In the genomic region with DNA sequence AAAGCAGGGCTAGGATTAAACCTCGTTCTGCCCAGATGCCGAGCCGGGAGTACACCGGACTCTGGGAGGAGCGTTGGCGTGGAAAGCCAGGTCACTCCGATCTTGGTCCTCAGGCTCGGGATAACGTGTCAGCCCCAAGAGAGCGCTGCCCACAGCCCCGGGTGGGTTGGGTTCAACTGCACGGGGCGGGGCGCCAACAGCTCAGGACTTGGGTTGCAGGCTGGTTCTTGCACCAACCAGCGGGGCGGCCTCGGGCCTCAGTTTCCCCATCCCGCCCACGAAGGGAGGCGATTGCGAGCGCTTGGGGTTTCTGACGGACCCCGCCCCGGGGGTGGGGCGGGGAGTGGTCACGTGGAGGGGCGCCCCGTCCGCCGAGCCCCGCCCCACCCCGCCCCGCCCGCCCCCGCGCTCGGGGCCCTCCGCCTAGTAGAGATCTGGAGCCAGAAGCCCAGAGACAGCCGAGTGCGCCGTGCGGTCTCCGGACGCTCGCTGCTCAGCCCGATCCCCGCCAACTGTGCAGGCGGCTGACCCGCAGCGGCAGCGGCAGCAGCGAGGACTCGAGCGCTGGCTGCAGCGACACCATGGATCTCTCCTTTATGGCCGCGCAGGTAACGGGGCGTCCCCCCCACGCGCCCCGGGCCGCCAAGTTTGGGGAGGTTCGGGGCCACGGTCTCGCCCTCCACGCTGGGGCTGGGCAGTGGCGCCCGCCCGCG, we compare ENCODE assay signal across 7 cellular contexts. TPM values are rescaled to one million over a fixed set of nuclear protein-coding genes. Genes with fewer than 3 reads are reported as not detected.
A peak's percentile ranks its signal among the peaks of the same experiment; 100 is the strongest.
DNase-seq lines count a peak whose midpoint lies in the region; ATAC-seq and TF ChIP-seq lines count a peak whose summit lies in the region.

A gene (plus strand): TSS at position 443 of the 713 bp plus-strand sequence. CDS start 139 bp downstream, at position 582.

- H3K4me1 Mint-ChIP-seq in activated CD8-positive, alpha-beta memory T cell treated with anti-CD3 and anti-CD28 coated beads, Interleukin-2, amount 10 ng/mL, durations not matched to agents 7 days and 5 days = peaks cover 4% of the 10 kb centered on the region

- CTCF ChIA-PET in activated CD8-positive, alpha-beta memory T cell treated with anti-CD3 and anti-CD28 coated beads, Interleukin-2, amount 10 ng/mL, durations not matched to agents 7 days and 5 days (lab: Charles Lee) = no interaction called here

- no peaks in the 10 kb centered on the region for H3K9me3 Mint-ChIP-seq in activated CD8-positive, alpha-beta memory T cell treated with anti-CD3 and anti-CD28 coated beads, Interleukin-2, amount 10 ng/mL, durations not matched to agents 7 days and 5 days (ENCODE audit: low read depth)

- H3K27ac Mint-ChIP-seq in activated CD8-positive, alpha-beta memory T cell treated with anti-CD3 and anti-CD28 coated beads, Interleukin-2, amount 10 ng/mL, durations not matched to agents 7 days and 5 days = no peak within 1 kb of the TSS

- ATAC-seq in GM18498 (IDR thresholded peaks at IDR 0.05; ENCODE audit: unreplicated experiment) (peak; percentile 61), mucosa of descending colon (peak; percentile 85), HG02763 (IDR thresholded peaks at IDR 0.05; ENCODE audit: unreplicated experiment) (no peak)
- peak; percentile 57 for ATAC-seq in activated CD8-positive, alpha-beta memory T cell treated with anti-CD3 and anti-CD28 coated beads, Interleukin-2, amount 10 ng/mL, durations not matched to agents 7 days and 5 days

- H3K36me3 Mint-ChIP-seq in activated CD8-positive, alpha-beta memory T cell treated with anti-CD3 and anti-CD28 coated beads, Interleukin-2, amount 10 ng/mL, durations not matched to agents 7 days and 5 days = no peaks in the 10 kb centered on the region

- no peak for TF ChIP-seq CTCF in mucosa of descending colon (IDR thresholded peaks at IDR 0.05)

- peak within 1 kb of the TSS; percentile 26 for H3K4me3 ChIP-seq in mucosa of descending colon

- H3K27me3 Mint-ChIP-seq in activated CD8-positive, alpha-beta memory T cell treated with anti-CD3 and anti-CD28 coated beads, Interleukin-2, amount 10 ng/mL, durations not matched to agents 7 days and 5 days = peaks cover 58% of the 10 kb centered on the region

- no peaks in the 10 kb centered on the region for H3K9me3 ChIP-seq in mucosa of descending colon

- H3K4me3 Mint-ChIP-seq in activated CD8-positive, alpha-beta memory T cell treated with anti-CD3 and anti-CD28 coated beads, Interleukin-2, amount 10 ng/mL, durations not matched to agents 7 days and 5 days = peak within 1 kb of the TSS; percentile 44

- DNase-seq in NCI-H146 (lab: John Stamatoyannopoulos, UW) = peak; percentile 63
- DNase-seq in activated CD8-positive, alpha-beta memory T cell treated with anti-CD3 and anti-CD28 coated beads, Interleukin-2, amount 10 ng/mL, durations not matched to agents 7 days and 5 days = no peak
- peak; percentile 30 for DNase-seq in epidermal melanocyte (ENCODE audit: insufficient read length, low spot score)
- DNase-seq in mucosa of descending colon = peak; percentile 60 to 72 (median 66)
- DNase-seq in stimulated activated CD8-positive, alpha-beta memory T cell treated with anti-CD3 and anti-CD28 coated beads, Interleukin-4, amount 100 ng/mL, for 24 hours (ENCODE audit: low read depth) = peak; percentile 28

- H3K36me3 ChIP-seq in mucosa of descending colon (ENCODE audit: low read depth) = no peaks in the 10 kb centered on the region

- peaks cover 11% of the 10 kb centered on the region for H3K4me1 ChIP-seq in mucosa of descending colon (ENCODE audit: low read depth)

- intact Hi-C loops in mucosa of descending colon (cut with DNase I, micrococcal nuclease) = no loop called here

RNA-seq across cellular contexts. Expression of the gene that starts here (rescaled TPM):
- under 1 TPM; 0.20 to 0.33 TPM for total RNA-seq in activated CD8-positive, alpha-beta memory T cell treated with anti-CD3 and anti-CD28 coated beads, Interleukin-2, amount 10 ng/mL, durations not matched to agents 7 days and 5 days
- 10 to 100 TPM in 1 of 3 donors, 1 to 10 TPM in 2; 1.8 to 21.8 (median 4.9) TPM for total RNA-seq in mucosa of descending colon

Comparison
In these comparisons a context has a peak if more than half of its experiments do, and no peak if none do; other contexts are left out.
1. Peak in ATAC-seq in activated CD8-positive, alpha-beta memory T cell treated with anti-CD3 and anti-CD28 coated beads, Interleukin-2, amount 10 ng/mL, durations not matched to agents 7 days and 5 days; RNA of the gene not detected or under 1 TPM.